In the genomic region with DNA sequence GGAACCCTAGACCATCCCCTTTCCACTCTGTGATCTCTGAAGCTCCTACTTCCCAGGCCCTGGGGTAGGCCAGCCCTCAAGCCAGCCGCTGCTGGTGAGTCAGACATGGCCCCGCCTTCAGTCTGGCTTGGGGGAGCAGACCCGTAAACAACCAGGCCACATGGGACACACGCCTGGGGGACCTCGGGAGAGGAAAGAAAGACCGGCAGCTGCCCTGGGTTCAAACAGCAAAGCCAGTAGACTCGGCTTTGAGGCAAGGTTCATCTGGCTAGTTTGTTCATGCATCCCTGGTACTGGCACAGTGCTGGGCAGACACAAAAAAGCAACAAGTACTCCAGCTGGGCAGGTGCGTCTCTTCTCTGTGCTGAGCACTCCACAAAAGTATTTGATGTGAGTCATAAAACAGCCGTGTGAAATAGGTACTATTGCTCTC, we compare ENCODE assay signal across 11 cellular contexts.
DNase-seq lines count a peak whose midpoint lies in the region; ATAC-seq and TF ChIP-seq lines count a peak whose summit lies in the region.
"Had no signal": no experiment of that assay in that cellular context is flagged by ENCODE, and none has a peak within 500 bp of the region (broad histone marks: within the 10 kb centered on the region; RNA-seq: fewer than 3 reads in every experiment).

No MANE protein-coding gene starts in this region.

- no peak for TF ChIP-seq CTCF in HEK293 (tag by site-specific recombination; IDR thresholded peaks at IDR 0.05)
- no peak for TF ChIP-seq CTCF in kidney epithelial cell (IDR thresholded peaks at IDR 0.05; ENCODE audit: insufficient read depth, low read length, poor library complexity, severe bottlenecking)
- TF ChIP-seq CTCF in OCI-LY7 (conservative IDR thresholded peaks at IDR 0.05; ENCODE audit: low read length) = no peak
- TF ChIP-seq CTCF in natural killer cell (IDR thresholded peaks at IDR 0.05) = no peak

- H3K36me3 Mint-ChIP-seq in natural killer cell = no peaks in the 10 kb centered on the region
- H3K36me3 Mint-ChIP-seq: CD8-positive, alpha-beta memory T cell had no signal

- no peaks in the 10 kb centered on the region for H4K20me1 ChIP-seq in OCI-LY7 (ENCODE audit: insufficient read depth, low read length)

- H3K4me3 Mint-ChIP-seq in natural killer cell = no peak overlapping the region
- H3K4me3 Mint-ChIP-seq: CD8-positive, alpha-beta memory T cell had no signal

- no peak overlapping the region for H3K4me3 ChIP-seq in HEK293 (ENCODE audit: low read depth, low read length)
- H3K4me3 ChIP-seq in kidney epithelial cell (ENCODE audit: low read depth, low read length) = no peak overlapping the region
- H3K4me3 ChIP-seq in OCI-LY7 (ENCODE audit: low read depth, low read length, poor library complexity, severe bottlenecking) = no peak overlapping the region

- no peaks in the 10 kb centered on the region for H3K36me3 ChIP-seq in HEK293 (ENCODE audit: control insufficient read depth in 2 of 2, insufficient read depth in 1 of 2, low read length in 2 of 2)
- H3K36me3 ChIP-seq in kidney epithelial cell (ENCODE audit: control insufficient read depth, insufficient read depth, low read length) = no peaks in the 10 kb centered on the region
- H3K36me3 ChIP-seq in OCI-LY7 (ENCODE audit: insufficient read depth, low read length) = no peaks in the 10 kb centered on the region

- no peaks in the 10 kb centered on the region for H3K9me2 ChIP-seq in OCI-LY7 (ENCODE audit: insufficient read depth, low read length)

- H3K4me1 Mint-ChIP-seq in natural killer cell = peaks cover 13 to 36% of the 10 kb centered on the region in 2 donors

- no peak overlapping the region for H3K4me2 ChIP-seq in OCI-LY7 (ENCODE audit: low read length)

- H3K9me3 Mint-ChIP-seq in natural killer cell = no peaks in the 10 kb centered on the region
- H3K9me3 Mint-ChIP-seq: CD8-positive, alpha-beta memory T cell had no signal

- no peak for ATAC-seq in natural killer cell
- ATAC-seq in HG02678 (IDR thresholded peaks at IDR 0.05; ENCODE audit: unreplicated experiment) = no peak

- BruUV-seq in OCI-LY7 (replicated peaks; lab: Mats Ljungman, UMichigan) = no TSS peak

- H3K27ac ChIP-seq in HEK293 (ENCODE audit: extremely low read depth, low read depth, low read length) = no peak overlapping the region
- H3K27ac ChIP-seq in OCI-LY7 (ENCODE audit: low read depth, low read length, poor library complexity, severe bottlenecking) = no peak overlapping the region

- DNase-seq in AG08396 (ENCODE audit: low spot score) (peak; percentile 45), SW480 (ENCODE audit: low spot score) (peak; percentile 91), kidney epithelial cell (ENCODE audit: low read depth) (peak; percentile 55), OCI-LY7 (ENCODE audit: low spot score) (no peak), natural killer cell (no peak), SHP77 (lab: John Stamatoyannopoulos, UW) (no peak)
- DNase-seq: activated naive CD4-positive, alpha-beta T cell; CD8-positive, alpha-beta memory T cell; NCI-H1048 had no signal

- POLR2A ChIA-PET in HEK293 (lab: Yijun Ruan, JAX) = no interaction called here
- POLR2A ChIA-PET in OCI-LY7 (lab: Charles Lee) = interaction anchor here (0.5 kb wide), 1 partner anchor 28 kb away, joined by 3 read pairs; no protein-coding TSS in a partner anchor

- H3K4me1 ChIP-seq in HEK293 (ENCODE audit: control insufficient read depth, insufficient read depth, low read length) = no peaks in the 10 kb centered on the region
- no peaks in the 10 kb centered on the region for H3K4me1 ChIP-seq in OCI-LY7 (ENCODE audit: insufficient read depth, low read length, poor library complexity, severe bottlenecking)

- intact Hi-C loops in OCI-LY7 (cut with micrococcal nuclease; ENCODE audit: unreplicated experiment) (no loop called here), natural killer cell (cut with micrococcal nuclease) (no loop called here)

- H3K9me3 ChIP-seq in HEK293 (ENCODE audit: control insufficient read depth, insufficient read depth, low read depth, low read length) (no peaks in the 10 kb centered on the region), OCI-LY7 (ENCODE audit: low read length) (no peaks in the 10 kb centered on the region)

- H2AFZ ChIP-seq in OCI-LY7 (ENCODE audit: low read length) = no peak overlapping the region

- H3K27me3 Mint-ChIP-seq in natural killer cell (ENCODE audit: low read depth in 2 of 2) = no peaks in the 10 kb centered on the region

- H3K27ac Mint-ChIP-seq in natural killer cell = no peak overlapping the region
- H3K27ac Mint-ChIP-seq: CD8-positive, alpha-beta memory T cell had no signal

- H3K27me3 ChIP-seq in kidney epithelial cell (ENCODE audit: control insufficient read depth, insufficient read depth, low read length) = peaks cover 4% of the 10 kb centered on the region

- no peaks in the 10 kb centered on the region for H3K79me2 ChIP-seq in OCI-LY7 (ENCODE audit: insufficient read depth, low read depth, low read length)

- CTCF ChIA-PET in HEK293 (lab: Yijun Ruan, JAX) = interaction anchor here (0.7 to 4.3 kb wide), 2 partner anchors 12 to 73 kb away, joined by 3 to 54 read pairs; no protein-coding TSS in a partner anchor
- CTCF ChIA-PET in OCI-LY7 (lab: Charles Lee; ENCODE audit: unreplicated experiment) = no interaction called here

TF ChIP-seq in HEK293, 187 proteins besides CTCF, POLR2A, EP300 and RAD21 (continues in another document):
- TF ChIP-seq ZNF670 (tag by site-specific recombination; IDR thresholded peaks at IDR 0.05; ENCODE audit: low read depth) (no peak), ZNF600 (tag by site-specific recombination; IDR thresholded peaks at IDR 0.05) (0 out of 2 replicates have a peak, but pooled peaks have one; percentile 29), ZFP3 (tag by site-specific recombination; IDR thresholded peaks at IDR 0.05; ENCODE audit: low read depth) (no peak), ZNF133 (tag by site-specific recombination; IDR thresholded peaks at IDR 0.05) (no peak), ZNF10 (tag by site-specific recombination; IDR thresholded peaks at IDR 0.05) (no peak), SCRT1 (tag by site-specific recombination; IDR thresholded peaks at IDR 0.05; ENCODE audit: borderline replicate concordance) (peak; percentile 65; the same call in 1 of the 2 replicates), GLIS2 (tag by site-specific recombination; IDR thresholded peaks at IDR 0.05) (peak; percentile 52), GLIS1 (tag by site-specific recombination; IDR thresholded peaks at IDR 0.05) (0 out of 2 replicates have a peak, but pooled peaks have one; percentile 15), MEIS1 (CRISPR knock-in tag; IDR thresholded peaks at IDR 0.05; ENCODE audit: borderline replicate concordance) (no peak), PATZ1 (tag by site-specific recombination; IDR thresholded peaks at IDR 0.05) (peak; percentile 36; the same call in 1 of the 2 replicates), ZNF239 (tag by site-specific recombination; IDR thresholded peaks at IDR 0.05) (no peak), ZNF335 (tag by site-specific recombination; conservative IDR thresholded peaks at IDR 0.05) (peak; percentile 92), SCRT2 (tag by site-specific recombination; IDR thresholded peaks at IDR 0.05) (peak; percentile 94), ZNF777 (tag by site-specific recombination; IDR thresholded peaks at IDR 0.05; ENCODE audit: borderline replicate concordance) (no peak), ZNF548 (tag by site-specific recombination; IDR thresholded peaks at IDR 0.05) (no peak)
- TF ChIP-seq, protein P1, sequence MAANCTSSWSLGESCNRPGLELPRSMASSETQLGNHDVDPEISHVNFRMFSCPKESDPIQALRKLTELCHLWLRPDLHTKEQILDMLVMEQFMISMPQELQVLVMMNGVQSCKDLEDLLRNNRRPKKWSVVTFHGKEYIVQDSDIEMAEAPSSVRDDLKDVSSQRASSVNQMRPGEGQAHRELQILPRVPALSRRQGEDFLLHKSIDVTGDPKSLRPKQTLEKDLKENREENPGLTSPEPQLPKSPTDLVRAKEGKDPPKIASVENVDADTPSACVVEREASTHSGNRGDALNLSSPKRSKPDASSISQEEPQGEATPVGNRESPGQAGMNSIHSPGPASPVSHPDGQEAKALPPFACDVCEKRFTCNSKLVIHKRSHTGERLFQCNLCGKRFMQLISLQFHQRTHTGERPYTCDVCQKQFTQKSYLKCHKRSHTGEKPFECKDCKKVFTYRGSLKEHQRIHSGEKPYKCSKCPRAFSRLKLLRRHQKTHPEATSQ (tag by site-specific recombination; IDR thresholded peaks at IDR 0.05) = no peak
- TF ChIP-seq, protein P2, sequence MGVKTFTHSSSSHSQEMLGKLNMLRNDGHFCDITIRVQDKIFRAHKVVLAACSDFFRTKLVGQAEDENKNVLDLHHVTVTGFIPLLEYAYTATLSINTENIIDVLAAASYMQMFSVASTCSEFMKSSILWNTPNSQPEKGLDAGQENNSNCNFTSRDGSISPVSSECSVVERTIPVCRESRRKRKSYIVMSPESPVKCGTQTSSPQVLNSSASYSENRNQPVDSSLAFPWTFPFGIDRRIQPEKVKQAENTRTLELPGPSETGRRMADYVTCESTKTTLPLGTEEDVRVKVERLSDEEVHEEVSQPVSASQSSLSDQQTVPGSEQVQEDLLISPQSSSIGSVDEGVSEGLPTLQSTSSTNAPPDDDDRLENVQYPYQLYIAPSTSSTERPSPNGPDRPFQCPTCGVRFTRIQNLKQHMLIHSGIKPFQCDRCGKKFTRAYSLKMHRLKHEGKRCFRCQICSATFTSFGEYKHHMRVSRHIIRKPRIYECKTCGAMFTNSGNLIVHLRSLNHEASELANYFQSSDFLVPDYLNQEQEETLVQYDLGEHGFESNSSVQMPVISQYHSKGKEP (tag by site-specific recombination; IDR thresholded peaks at IDR 0.05) = no peak

Comparison
In these comparisons a context has a peak if more than half of its experiments do, and no peak if none do; other contexts are left out.
1. DNase-seq: peak in AG08396 (single experiment), SW480 (single experiment) and kidney epithelial cell (single experiment); none in OCI-LY7 (single experiment), natural killer cell (single experiment) and SHP77 (0 of 2).